17 cellular contexts compared by ENCODE assay signal in the genomic region with DNA sequence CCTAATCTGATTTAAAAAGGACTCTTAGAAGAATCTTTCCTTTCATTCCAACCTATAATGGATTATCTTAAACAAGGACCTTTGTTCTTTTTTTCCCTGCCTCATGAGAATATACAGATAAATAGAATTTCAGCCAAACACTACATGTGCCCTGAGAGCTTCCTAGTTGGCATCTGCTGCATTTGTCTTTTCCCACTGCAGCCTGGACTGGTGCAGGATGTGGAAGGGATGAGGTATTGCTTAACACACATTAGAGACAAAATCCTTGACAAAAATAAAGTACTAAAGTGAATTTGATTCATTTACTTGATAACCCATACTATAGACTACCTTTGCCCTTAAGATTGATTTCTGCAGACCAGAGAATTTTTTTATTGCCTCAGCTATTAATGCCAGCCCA. TPM values are rescaled to one million over a fixed set of nuclear protein-coding genes. Genes with fewer than 3 reads are reported as not detected.
DNase-seq lines count a peak whose midpoint lies in the region; ATAC-seq and TF ChIP-seq lines count a peak whose summit lies in the region.
"Had no signal": no experiment of that assay in that cellular context is flagged by ENCODE, and none has a peak within 500 bp of the region (broad histone marks: within the 10 kb centered on the region; RNA-seq: fewer than 3 reads in every experiment).

No MANE protein-coding gene starts in this region.

- no peaks in the 10 kb centered on the region for H3K4me1 ChIP-seq in HAP-1

- no peaks in the 10 kb centered on the region for H3K9me3 ChIP-seq in HAP-1

- no peak for TF ChIP-seq CTCF in AG10803 (conservative IDR thresholded peaks at IDR 0.05; ENCODE audit: low read length)
- no peak for TF ChIP-seq CTCF in fibroblast of pulmonary artery (IDR thresholded peaks at IDR 0.05; ENCODE audit: low read length, missing control alignments)

- no peaks in the 10 kb centered on the region; the same call in 1 of the 2 replicates for H3K36me3 ChIP-seq in HAP-1 (replicated peaks)
- H3K36me3 ChIP-seq: BLaER1 treated with 17β-estradiol and CSF1 and Interleukin-3, amounts not matched to agents 10 nM and 100 nM had no signal

- no peak for ATAC-seq in HG03175 (IDR thresholded peaks at IDR 0.05; ENCODE audit: unreplicated experiment)
- ATAC-seq: GM23338 had no signal

- no peak overlapping the region for H3K4me3 ChIP-seq in AG10803 (ENCODE audit: low read length)
- no peak overlapping the region for H3K4me3 ChIP-seq in fibroblast of pulmonary artery (replicated peaks; ENCODE audit: low read depth, low read length)
- H3K4me3 ChIP-seq in HAP-1, result no peak overlapping the region
- H3K4me3 ChIP-seq: BLaER1 treated with 17β-estradiol and CSF1 and Interleukin-3, amounts not matched to agents 10 nM and 100 nM; GM23338; K562 had no signal

- DNase-seq in AG10803 (ENCODE audit: low read depth) (peak; percentile 12), AG20443 (ENCODE audit: low spot score) (peak; percentile 18), SK-MEL-5 (ENCODE audit: low read depth, low spot score) (peak; percentile 39), fibroblast of pulmonary artery (ENCODE audit: low read depth) (peak; percentile 36), HAP-1 (ENCODE audit: low spot score in 2 of 2) (no peak)
- DNase-seq in stimulated activated CD4-positive, alpha-beta T cell treated with anti-CD3 and anti-CD28 coated beads, Interleukin-2, amount 100 ng/mL, for 48 hours, result no peak
- DNase-seq: DMS153, NCI-H1048, NCI-H146, NCI-H2171, NCI-H510A treated with DMSO at 0.1 percent for 48 hours, RPMI8226 had no signal

- H3K27me3 ChIP-seq in HAP-1 (ENCODE audit: low read depth), result no peaks in the 10 kb centered on the region
- H3K27me3 ChIP-seq: BLaER1 treated with 17β-estradiol and CSF1 and Interleukin-3, amounts not matched to agents 10 nM and 100 nM had no signal

- in situ Hi-C loops in SK-MEL-5 (cut with HindIII; ENCODE audit: low pct_unique_long_range_greater_than_20kb, low sequenced_read_pairs), result no loop called here
- in situ Hi-C loops in HAP-1 (cut with MboI; ENCODE audit: low sequenced_read_pairs), result loop anchor here (10.0 to 25.0 kb wide), 2 partner anchors 531 to 918 kb away; no protein-coding TSS in a partner anchor

RNA-seq across cellular contexts. Expression of gene PALMD, which starts 59.5 kb away (rescaled TPM):
- 0.11 and 0.40 TPM in 2 replicates for total RNA-seq in SK-MEL-5 (2014; rRNA removed; shearing (Covaris generic))
- polyA plus RNA-seq in SK-MEL-5 (2015; cell fraction: cytosol; rRNA removed), result 0.25 and 0.30 TPM in 2 replicates
- polyA plus RNA-seq in SK-MEL-5 (2015; cell fraction: nucleus; rRNA removed), result 0.33 and 0.38 TPM in 2 replicates
- total RNA-seq: GM23338, OCI-LY7 had no signal
- polyA plus RNA-seq: GM23338 had no signal

Comparison
In these comparisons a context has a peak if more than half of its experiments do, and no peak if none do; other contexts are left out.
1. DNase-seq: peak in AG10803 (single experiment), AG20443 (single experiment), SK-MEL-5 (single experiment) and fibroblast of pulmonary artery (single experiment); none in HAP-1 (0 of 2) and stimulated activated CD4-positive, alpha-beta T cell treated with anti-CD3 and anti-CD28 coated beads, Interleukin-2, amount 100 ng/mL, for 48 hours (0 of 2).